ENCODE assay signal across 1 cellular context in genomic region chr1:36176151-36176949, GRCh38.
TF ChIP-seq lines count a peak whose summit lies in the region.

No MANE protein-coding gene starts in this region.

TF ChIP-seq in WTC11, 78 proteins besides CTCF, POLR2A, EP300 and RAD21 (continued from another document and continues in another):
- TF ChIP-seq MYBL2 (CRISPR knock-in tag; IDR thresholded peaks at IDR 0.05) (no peak), EMX1 (CRISPR knock-in tag; IDR thresholded peaks at IDR 0.05) (no peak), ZNF416 (CRISPR knock-in tag; IDR thresholded peaks at IDR 0.05) (peak; percentile 13; the same call in 1 of the 2 replicates), SP1 (CRISPR knock-in tag; conservative IDR thresholded peaks at IDR 0.05) (no peak), IRF2 (CRISPR knock-in tag; IDR thresholded peaks at IDR 0.05; ENCODE audit: borderline replicate concordance, low read depth) (no peak), CBFB (CRISPR knock-in tag; IDR thresholded peaks at IDR 0.05; ENCODE audit: low read depth) (0 out of 2 replicates have a peak, but pooled peaks have one; percentile 72), NR3C1 (CRISPR knock-in tag; conservative IDR thresholded peaks at IDR 0.05; ENCODE audit: low read depth) (peak; percentile 62; the same call in 1 of the 2 replicates), NR2C2 (CRISPR knock-in tag; IDR thresholded peaks at IDR 0.05) (peak; percentile 46; the same call in 1 of the 2 replicates), FOXK1 (CRISPR knock-in tag; IDR thresholded peaks at IDR 0.05) (0 out of 2 replicates have a peak, but pooled peaks have one; percentile 46), ZNF232 (CRISPR knock-in tag; IDR thresholded peaks at IDR 0.05) (0 out of 2 replicates have a peak, but pooled peaks have one; percentile 21), ZNF423 (CRISPR knock-in tag; IDR thresholded peaks at IDR 0.05) (no peak), MLX (CRISPR knock-in tag; IDR thresholded peaks at IDR 0.05) (no peak), RORB (CRISPR knock-in tag; IDR thresholded peaks at IDR 0.05) (no peak), ETV6 (CRISPR knock-in tag; IDR thresholded peaks at IDR 0.05) (peak; percentile 80), GRHL2 (CRISPR knock-in tag; IDR thresholded peaks at IDR 0.05; ENCODE audit: insufficient replicate concordance, severe bottlenecking) (no peak), TEAD1 (CRISPR knock-in tag; IDR thresholded peaks at IDR 0.05) (no peak), ZSCAN18 (CRISPR knock-in tag; IDR thresholded peaks at IDR 0.05) (no peak), ELF4 (CRISPR knock-in tag; IDR thresholded peaks at IDR 0.05; ENCODE audit: low read depth) (no peak), ZNF281 (CRISPR knock-in tag; IDR thresholded peaks at IDR 0.05) (no peak), TCF7 (CRISPR knock-in tag; IDR thresholded peaks at IDR 0.05; ENCODE audit: low read depth) (no peak), E2F5 (CRISPR knock-in tag; IDR thresholded peaks at IDR 0.05) (peak; percentile 60; the same call in 1 of the 2 replicates), ZNF671 (CRISPR knock-in tag; IDR thresholded peaks at IDR 0.05) (no peak), USF2 (CRISPR knock-in tag; IDR thresholded peaks at IDR 0.05) (0 out of 2 replicates have a peak, but pooled peaks have one; percentile 15), ESRRA (CRISPR knock-in tag; IDR thresholded peaks at IDR 0.05; ENCODE audit: borderline replicate concordance) (peak; percentile 52; the same call in 1 of the 2 replicates)
- TF ChIP-seq, protein P1, sequence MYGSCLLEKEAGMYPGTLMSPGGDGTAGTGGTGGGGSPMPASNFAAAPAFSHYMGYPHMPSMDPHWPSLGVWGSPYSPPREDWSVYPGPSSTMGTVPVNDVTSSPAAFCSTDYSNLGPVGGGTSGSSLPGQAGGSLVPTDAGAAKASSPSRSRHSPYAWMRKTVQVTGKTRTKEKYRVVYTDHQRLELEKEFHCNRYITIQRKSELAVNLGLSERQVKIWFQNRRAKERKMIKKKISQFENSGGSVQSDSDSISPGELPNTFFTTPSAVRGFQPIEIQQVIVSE (CRISPR knock-in tag; IDR thresholded peaks at IDR 0.05; ENCODE audit: borderline replicate concordance), result no peak
- TF ChIP-seq, protein P2, sequence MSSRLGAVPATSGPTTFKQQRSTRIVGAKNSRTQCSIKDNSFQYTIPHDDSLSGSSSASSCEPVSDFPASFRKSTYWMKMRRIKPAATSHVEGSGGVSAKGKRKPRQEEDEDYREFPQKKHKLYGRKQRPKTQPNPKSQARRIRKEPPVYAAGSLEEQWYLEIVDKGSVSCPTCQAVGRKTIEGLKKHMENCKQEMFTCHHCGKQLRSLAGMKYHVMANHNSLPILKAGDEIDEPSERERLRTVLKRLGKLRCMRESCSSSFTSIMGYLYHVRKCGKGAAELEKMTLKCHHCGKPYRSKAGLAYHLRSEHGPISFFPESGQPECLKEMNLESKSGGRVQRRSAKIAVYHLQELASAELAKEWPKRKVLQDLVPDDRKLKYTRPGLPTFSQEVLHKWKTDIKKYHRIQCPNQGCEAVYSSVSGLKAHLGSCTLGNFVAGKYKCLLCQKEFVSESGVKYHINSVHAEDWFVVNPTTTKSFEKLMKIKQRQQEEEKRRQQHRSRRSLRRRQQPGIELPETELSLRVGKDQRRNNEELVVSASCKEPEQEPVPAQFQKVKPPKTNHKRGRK (CRISPR knock-in tag; IDR thresholded peaks at IDR 0.05; ENCODE audit: borderline replicate concordance), result no peak
- TF ChIP-seq, protein P3, sequence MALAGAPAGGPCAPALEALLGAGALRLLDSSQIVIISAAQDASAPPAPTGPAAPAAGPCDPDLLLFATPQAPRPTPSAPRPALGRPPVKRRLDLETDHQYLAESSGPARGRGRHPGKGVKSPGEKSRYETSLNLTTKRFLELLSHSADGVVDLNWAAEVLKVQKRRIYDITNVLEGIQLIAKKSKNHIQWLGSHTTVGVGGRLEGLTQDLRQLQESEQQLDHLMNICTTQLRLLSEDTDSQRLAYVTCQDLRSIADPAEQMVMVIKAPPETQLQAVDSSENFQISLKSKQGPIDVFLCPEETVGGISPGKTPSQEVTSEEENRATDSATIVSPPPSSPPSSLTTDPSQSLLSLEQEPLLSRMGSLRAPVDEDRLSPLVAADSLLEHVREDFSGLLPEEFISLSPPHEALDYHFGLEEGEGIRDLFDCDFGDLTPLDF (CRISPR knock-in tag; IDR thresholded peaks at IDR 0.05), result no peak
- TF ChIP-seq, protein P4, sequence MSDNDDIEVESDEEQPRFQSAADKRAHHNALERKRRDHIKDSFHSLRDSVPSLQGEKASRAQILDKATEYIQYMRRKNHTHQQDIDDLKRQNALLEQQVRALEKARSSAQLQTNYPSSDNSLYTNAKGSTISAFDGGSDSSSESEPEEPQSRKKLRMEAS (CRISPR knock-in tag; IDR thresholded peaks at IDR 0.05), result peak; percentile 63; the same call in 1 of the 2 replicates
- TF ChIP-seq, protein P5, sequence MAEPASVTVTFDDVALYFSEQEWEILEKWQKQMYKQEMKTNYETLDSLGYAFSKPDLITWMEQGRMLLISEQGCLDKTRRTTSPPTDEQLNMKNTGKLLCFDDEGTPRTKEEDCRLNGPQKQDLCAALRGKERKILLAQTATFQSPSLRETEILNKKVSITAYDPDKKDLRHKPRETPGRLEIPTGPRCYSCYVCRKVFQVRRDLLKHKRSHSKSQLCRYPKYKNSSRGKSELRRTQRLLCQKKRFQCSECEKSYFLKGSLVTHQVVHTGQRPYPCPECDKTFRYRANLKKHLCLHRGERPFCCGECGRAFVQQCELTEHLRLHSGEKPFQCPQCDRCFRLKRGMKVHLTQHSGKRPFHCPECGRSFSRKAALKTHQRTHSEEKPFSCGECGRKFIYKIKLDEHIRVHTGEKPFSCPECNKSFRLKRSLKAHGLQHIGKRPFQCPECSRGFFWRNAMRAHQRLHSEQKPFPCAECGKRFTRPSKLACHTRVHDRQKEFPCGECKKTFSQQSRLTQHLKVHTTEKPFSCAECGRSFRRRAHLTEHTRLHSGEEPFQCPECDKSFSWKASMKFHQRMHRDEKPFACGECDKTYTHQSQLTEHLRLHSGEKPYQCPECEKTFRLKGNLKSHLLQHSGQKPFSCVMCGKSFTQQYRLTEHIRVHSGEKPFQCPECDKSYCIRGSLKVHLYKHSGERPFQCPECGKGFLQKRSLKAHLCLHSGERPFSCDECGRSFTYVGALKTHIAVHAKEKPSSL (CRISPR knock-in tag; conservative IDR thresholded peaks at IDR 0.05), result no peak
- TF ChIP-seq, protein P6, sequence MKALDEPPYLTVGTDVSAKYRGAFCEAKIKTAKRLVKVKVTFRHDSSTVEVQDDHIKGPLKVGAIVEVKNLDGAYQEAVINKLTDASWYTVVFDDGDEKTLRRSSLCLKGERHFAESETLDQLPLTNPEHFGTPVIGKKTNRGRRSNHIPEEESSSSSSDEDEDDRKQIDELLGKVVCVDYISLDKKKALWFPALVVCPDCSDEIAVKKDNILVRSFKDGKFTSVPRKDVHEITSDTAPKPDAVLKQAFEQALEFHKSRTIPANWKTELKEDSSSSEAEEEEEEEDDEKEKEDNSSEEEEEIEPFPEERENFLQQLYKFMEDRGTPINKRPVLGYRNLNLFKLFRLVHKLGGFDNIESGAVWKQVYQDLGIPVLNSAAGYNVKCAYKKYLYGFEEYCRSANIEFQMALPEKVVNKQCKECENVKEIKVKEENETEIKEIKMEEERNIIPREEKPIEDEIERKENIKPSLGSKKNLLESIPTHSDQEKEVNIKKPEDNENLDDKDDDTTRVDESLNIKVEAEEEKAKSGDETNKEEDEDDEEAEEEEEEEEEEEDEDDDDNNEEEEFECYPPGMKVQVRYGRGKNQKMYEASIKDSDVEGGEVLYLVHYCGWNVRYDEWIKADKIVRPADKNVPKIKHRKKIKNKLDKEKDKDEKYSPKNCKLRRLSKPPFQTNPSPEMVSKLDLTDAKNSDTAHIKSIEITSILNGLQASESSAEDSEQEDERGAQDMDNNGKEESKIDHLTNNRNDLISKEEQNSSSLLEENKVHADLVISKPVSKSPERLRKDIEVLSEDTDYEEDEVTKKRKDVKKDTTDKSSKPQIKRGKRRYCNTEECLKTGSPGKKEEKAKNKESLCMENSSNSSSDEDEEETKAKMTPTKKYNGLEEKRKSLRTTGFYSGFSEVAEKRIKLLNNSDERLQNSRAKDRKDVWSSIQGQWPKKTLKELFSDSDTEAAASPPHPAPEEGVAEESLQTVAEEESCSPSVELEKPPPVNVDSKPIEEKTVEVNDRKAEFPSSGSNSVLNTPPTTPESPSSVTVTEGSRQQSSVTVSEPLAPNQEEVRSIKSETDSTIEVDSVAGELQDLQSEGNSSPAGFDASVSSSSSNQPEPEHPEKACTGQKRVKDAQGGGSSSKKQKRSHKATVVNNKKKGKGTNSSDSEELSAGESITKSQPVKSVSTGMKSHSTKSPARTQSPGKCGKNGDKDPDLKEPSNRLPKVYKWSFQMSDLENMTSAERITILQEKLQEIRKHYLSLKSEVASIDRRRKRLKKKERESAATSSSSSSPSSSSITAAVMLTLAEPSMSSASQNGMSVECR (CRISPR knock-in tag; IDR thresholded peaks at IDR 0.05; ENCODE audit: borderline replicate concordance), result no peak
- TF ChIP-seq, protein P7, sequence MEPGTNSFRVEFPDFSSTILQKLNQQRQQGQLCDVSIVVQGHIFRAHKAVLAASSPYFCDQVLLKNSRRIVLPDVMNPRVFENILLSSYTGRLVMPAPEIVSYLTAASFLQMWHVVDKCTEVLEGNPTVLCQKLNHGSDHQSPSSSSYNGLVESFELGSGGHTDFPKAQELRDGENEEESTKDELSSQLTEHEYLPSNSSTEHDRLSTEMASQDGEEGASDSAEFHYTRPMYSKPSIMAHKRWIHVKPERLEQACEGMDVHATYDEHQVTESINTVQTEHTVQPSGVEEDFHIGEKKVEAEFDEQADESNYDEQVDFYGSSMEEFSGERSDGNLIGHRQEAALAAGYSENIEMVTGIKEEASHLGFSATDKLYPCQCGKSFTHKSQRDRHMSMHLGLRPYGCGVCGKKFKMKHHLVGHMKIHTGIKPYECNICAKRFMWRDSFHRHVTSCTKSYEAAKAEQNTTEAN (CRISPR knock-in tag; IDR thresholded peaks at IDR 0.05), result no peak
